Comparison of ENCODE assay signal across 10 cellular contexts in genomic region chr3:50515565-50516047, GRCh38. TPM values are rescaled to one million over a fixed set of nuclear protein-coding genes. Genes with fewer than 3 reads are reported as not detected.
DNase-seq lines count a peak whose midpoint lies in the region; ATAC-seq and TF ChIP-seq lines count a peak whose summit lies in the region.
"Had no signal": no experiment of that assay in that cellular context is flagged by ENCODE, and none has a peak within 500 bp of the region (broad histone marks: within the 10 kb centered on the region; RNA-seq: fewer than 3 reads in every experiment).

No MANE protein-coding gene starts in this region.

- DNase-seq in EL (peak; percentile 10), NOMO-1 treated with dmso at 0.1 percent for 144 hours (lab: John Stamatoyannopoulos, UW; ENCODE audit: unreplicated experiment) (peak; percentile 51), neural crest cell (ENCODE audit: low read depth, low spot score) (peak; percentile 53), trophoblast cell (no peak), COLO829 (ENCODE audit: low spot score) (no peak), NCI-H1436 (lab: John Stamatoyannopoulos, UW) (no peak)
- DNase-seq in activated CD8-positive, alpha-beta memory T cell treated with anti-CD3 and anti-CD28 coated beads, Interleukin-2, amount 50 U/mL, for 48 hours: no peak
- DNase-seq: pancreas had no signal

- H3K4me1 Mint-ChIP-seq in neural crest cell: peaks cover 42% of the 10 kb centered on the region

- TF ChIP-seq CTCF in gastroesophageal sphincter (IDR thresholded peaks at IDR 0.05) (no peak), neural crest cell (conservative IDR thresholded peaks at IDR 0.05) (no peak)

- no peak overlapping the region for H2BK120ac ChIP-seq in trophoblast cell (ENCODE audit: insufficient read depth, low read length, poor library complexity)

- H3K9ac ChIP-seq in trophoblast cell (ENCODE audit: low read length): no peak overlapping the region

- H3K4me3 Mint-ChIP-seq in neural crest cell: peak overlapping the region; percentile 77

- H3K14ac ChIP-seq in trophoblast cell (ENCODE audit: low read length): no peak overlapping the region

- H3K18ac ChIP-seq in trophoblast cell (ENCODE audit: low read length): no peak overlapping the region

- H3K27me3 ChIP-seq in gastroesophageal sphincter (peaks cover 7% of the 10 kb centered on the region), trophoblast cell (ENCODE audit: insufficient read depth, low read length) (no peaks in the 10 kb centered on the region)
- H3K27me3 ChIP-seq: pancreas had no signal

- H3K9me3 ChIP-seq in gastroesophageal sphincter (no peaks in the 10 kb centered on the region), trophoblast cell (ENCODE audit: insufficient read depth, low read depth, low read length) (peaks cover 2% of the 10 kb centered on the region)
- H3K9me3 ChIP-seq: pancreas had no signal

- H3K27me3 Mint-ChIP-seq in neural crest cell (ENCODE audit: low read depth): peaks cover under 1% of the 10 kb centered on the region

- no peaks in the 10 kb centered on the region for H3K79me1 ChIP-seq in trophoblast cell (ENCODE audit: low read length)

- no peak overlapping the region for H2AK5ac ChIP-seq in trophoblast cell (ENCODE audit: low read length)

- no peak overlapping the region for H2AFZ ChIP-seq in trophoblast cell (ENCODE audit: insufficient read depth, low read length, poor library complexity)

- no peak overlapping the region for H2BK12ac ChIP-seq in trophoblast cell (ENCODE audit: low read length)

- H4K8ac ChIP-seq in trophoblast cell (ENCODE audit: low read depth, low read length): no peak overlapping the region

- H3K4ac ChIP-seq in trophoblast cell (ENCODE audit: low read depth, low read length): no peak overlapping the region

- H3K36me3 ChIP-seq in gastroesophageal sphincter (no peaks in the 10 kb centered on the region), trophoblast cell (ENCODE audit: control insufficient read depth in 1 of 2, insufficient read depth in 2 of 2, low read length in 2 of 2) (no peaks in the 10 kb centered on the region)
- H3K36me3 ChIP-seq: pancreas had no signal

- H2BK5ac ChIP-seq in trophoblast cell (ENCODE audit: low read depth, low read length, poor library complexity): no peak overlapping the region

- peak overlapping the region; percentile 35 for H3K27ac Mint-ChIP-seq in neural crest cell (ENCODE audit: unreplicated experiment)

- no peak for TF ChIP-seq POLR2A in gastroesophageal sphincter (IDR thresholded peaks at IDR 0.05)

- peak overlapping the region in 3 of 4 donors; percentile 56 to 74 (median 68) for H3K27ac ChIP-seq in gastroesophageal sphincter
- H3K27ac ChIP-seq in trophoblast cell (ENCODE audit: low read depth, low read length): no peak overlapping the region
- H3K27ac ChIP-seq: pancreas had no signal

- H3K4me3 ChIP-seq in gastroesophageal sphincter (peak overlapping the region in 1 of 2 donors; percentile 22), trophoblast cell (ENCODE audit: low read depth, low read length) (no peak overlapping the region)
- H3K4me3 ChIP-seq: pancreas had no signal

- H3K9me3 Mint-ChIP-seq in neural crest cell: no peaks in the 10 kb centered on the region

- H3K4me1 ChIP-seq in gastroesophageal sphincter: peaks cover 0 to 30% (median 14%) of the 10 kb centered on the region in 3 donors
- H3K4me1 ChIP-seq in trophoblast cell (ENCODE audit: control insufficient read depth in 1 of 2, insufficient read depth in 2 of 2, low read length in 2 of 2): no peaks in the 10 kb centered on the region
- H3K4me1 ChIP-seq: pancreas had no signal

- ATAC-seq in gastroesophageal sphincter: peak; percentile 48

- TF ChIP-seq EP300 in gastroesophageal sphincter (IDR thresholded peaks at IDR 0.05): no peak

- H3K23ac ChIP-seq in trophoblast cell (ENCODE audit: low read length): no peak overlapping the region

- H3K4me2 ChIP-seq in trophoblast cell (ENCODE audit: low read length): no peak overlapping the region

- H4K91ac ChIP-seq in trophoblast cell (ENCODE audit: low read depth, low read length): no peak overlapping the region

- no peaks in the 10 kb centered on the region for H3K36me3 Mint-ChIP-seq in neural crest cell (ENCODE audit: low read depth)

- WGBS in gastroesophageal sphincter (ENCODE audit: low coverage in 1 of 2), 2 donors: 0 to 9% methylated on average over 6 to 10 of the region's 13 CpGs
- no CpG with 5 or more reads among the region's 13 CpGs for WGBS in trophoblast cell (ENCODE audit: extremely low coverage, insufficient coverage, insufficient read length)

- H3K79me2 ChIP-seq in trophoblast cell (ENCODE audit: control insufficient read depth, insufficient read depth, low read length, poor library complexity): no peaks in the 10 kb centered on the region

- no peak overlapping the region for H4K12ac ChIP-seq in trophoblast cell (ENCODE audit: low read depth, low read length)

RNA-seq across cellular contexts. Expression of gene CACNA2D2, which starts 12.2 kb away (rescaled TPM):
- total RNA-seq in gastroesophageal sphincter (1 to 10 TPM in 1 of 4 donors, under 1 TPM in 3; 0.31 to 1.7 (median 0.66) TPM), neural crest cell (8.7 and 9.3 TPM in 2 replicates)
- 0.22 and 0.26 TPM in 2 replicates for polyA plus RNA-seq in trophoblast cell (2013)
- total RNA-seq: bronchial epithelial cell had no signal

RNA-seq across cellular contexts. Expression of gene C3orf18, which starts 51.9 kb away (rescaled TPM):
- total RNA-seq in gastroesophageal sphincter (10 to 100 TPM in 3 of 4 donors, 1 to 10 TPM in 1; 9.7 to 42.8 (median 25.3) TPM), neural crest cell (12.7 and 13.1 TPM in 2 replicates)
- polyA plus RNA-seq in trophoblast cell (2013): 1.2 TPM in 2 replicates

RNA-seq across cellular contexts. Expression of gene HEMK1, which starts 53.7 kb away (rescaled TPM):
- total RNA-seq in gastroesophageal sphincter (10 to 100 TPM in 3 of 4 donors, 1 to 10 TPM in 1; 6.4 to 11.7 (median 11.4) TPM), neural crest cell (22.8 and 22.9 TPM in 2 replicates)
- polyA plus RNA-seq in trophoblast cell (2013): 10.6 and 11.1 TPM in 2 replicates

Comparison
In these comparisons a context has a peak if more than half of its experiments do, and no peak if none do; other contexts are left out.
1. DNase-seq: peak in EL (single experiment), NOMO-1 treated with dmso at 0.1 percent for 144 hours (single experiment) and neural crest cell (single experiment); none in trophoblast cell (0 of 2), COLO829 (single experiment), NCI-H1436 (single experiment) and activated CD8-positive, alpha-beta memory T cell treated with anti-CD3 and anti-CD28 coated beads, Interleukin-2, amount 50 U/mL, for 48 hours (single experiment).